ENCODE assay signal across 23 cellular contexts in the genomic region with DNA sequence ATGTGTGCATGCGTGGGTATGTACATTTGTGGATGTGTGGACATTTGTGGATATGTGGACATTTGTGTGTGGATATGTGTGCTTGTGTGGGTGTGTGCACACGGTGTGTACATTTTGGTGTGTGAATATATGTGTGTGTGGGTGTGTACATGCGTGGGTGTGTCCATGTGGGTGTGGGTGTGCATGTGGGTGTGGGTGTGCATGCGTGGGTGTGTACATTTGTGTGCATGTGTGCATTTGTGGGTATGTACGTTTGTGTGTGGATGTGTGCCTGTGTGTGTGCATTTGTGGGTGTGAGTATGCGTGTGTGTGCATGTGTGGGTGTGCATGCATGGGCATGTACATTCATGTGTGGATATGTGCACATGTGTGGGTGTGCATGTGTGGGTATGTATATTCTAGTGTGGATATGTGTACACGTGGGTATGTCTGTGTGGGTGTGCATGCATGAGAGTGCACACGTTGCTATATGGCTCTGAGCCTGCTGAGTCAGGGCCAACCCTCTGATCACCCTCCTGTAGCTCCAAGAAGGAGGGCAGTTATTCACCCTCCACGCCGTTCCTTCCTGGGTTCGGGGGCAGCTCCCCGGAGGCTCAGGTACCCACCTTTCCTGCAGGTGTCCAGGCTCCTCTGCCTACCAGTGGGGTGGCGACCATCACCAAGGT. TPM values are rescaled to one million over a fixed set of nuclear protein-coding genes. Genes with fewer than 3 reads are reported as not detected.
DNase-seq lines count a peak whose midpoint lies in the region; ATAC-seq, FAIRE-seq and TF ChIP-seq lines count a peak whose summit lies in the region.
"Had no signal": no experiment of that assay in that cellular context is flagged by ENCODE, and none has a peak within 500 bp of the region (broad histone marks: within the 10 kb centered on the region; RNA-seq: fewer than 3 reads in every experiment).

No MANE protein-coding gene starts in this region.

- DNase-seq in CD8-positive, alpha-beta T cell, result no peak
- DNase-seq in HTR-8/SVneo (ENCODE audit: insufficient read length, low spot score), result no peak
- no peak for DNase-seq in bronchial epithelial cell (ENCODE audit: low read depth)
- peak; percentile 73 for DNase-seq in osteoblast (ENCODE audit: insufficient read length, low spot score, missing footprints)
- DNase-seq in NCI-H1417 (lab: John Stamatoyannopoulos, UW), result no peak
- DNase-seq in NCI-H2227 (lab: John Stamatoyannopoulos, UW; ENCODE audit: unreplicated experiment), result no peak
- no peak for DNase-seq in NCI-H774 (lab: John Stamatoyannopoulos, UW)
- DNase-seq: Calu3, DMS79 treated with DMSO at 0.1 percent for 48 hours, GF-D8, HFFc6, MV-4-11, NCI-H1105, NCI-H146, NCI-H2107, NCI-H446 treated with DMSO at 0.1 percent for 48 hours, SHP77 treated with DMSO at 0.1 percent for 48 hours, T-helper 1 cell had no signal

- H4K20me1 ChIP-seq in osteoblast (ENCODE audit: insufficient read depth, low read length), result peaks cover 8% of the 10 kb centered on the region

- no peaks in the 10 kb centered on the region for H3K27me3 Mint-ChIP-seq in CD8-positive, alpha-beta T cell (ENCODE audit: low read depth)

- H3K4me3 Mint-ChIP-seq in CD8-positive, alpha-beta T cell, result no peak overlapping the region
- H3K4me3 Mint-ChIP-seq: HFFc6 had no signal

- H2AFZ ChIP-seq in osteoblast (ENCODE audit: low read length), result no peak overlapping the region

- no peaks in the 10 kb centered on the region for H3K4me1 Mint-ChIP-seq in CD8-positive, alpha-beta T cell (ENCODE audit: low read depth)

- intact Hi-C loops in CD8-positive, alpha-beta T cell (cut with DNase I, micrococcal nuclease), result no loop called here

- H3K4me3 ChIP-seq in CD8-positive, alpha-beta T cell (ENCODE audit: low read depth, low read length), result no peak overlapping the region
- H3K4me3 ChIP-seq in bronchial epithelial cell (ENCODE audit: low read depth, low read length), result no peak overlapping the region
- no peak overlapping the region for H3K4me3 ChIP-seq in osteoblast (ENCODE audit: insufficient read depth, low read length)
- H3K4me3 ChIP-seq: A549 had no signal

- H3K27ac ChIP-seq in CD8-positive, alpha-beta T cell (ENCODE audit: low read depth, low read length), result no peak overlapping the region
- no peak overlapping the region for H3K27ac ChIP-seq in osteoblast (ENCODE audit: low read depth, low read length)
- H3K27ac ChIP-seq: A549, C4-2B had no signal

- no peaks in the 10 kb centered on the region for H3K9me3 Mint-ChIP-seq in CD8-positive, alpha-beta T cell
- H3K9me3 Mint-ChIP-seq: HFFc6 had no signal

- H3K36me3 ChIP-seq in CD8-positive, alpha-beta T cell (ENCODE audit: insufficient read depth, low read length), result no peaks in the 10 kb centered on the region
- H3K36me3 ChIP-seq in bronchial epithelial cell (ENCODE audit: control insufficient read depth, insufficient read depth, low read length) (no peaks in the 10 kb centered on the region), osteoblast (ENCODE audit: insufficient read depth, low read length) (peaks cover 5% of the 10 kb centered on the region)

- H3K27ac Mint-ChIP-seq in CD8-positive, alpha-beta T cell, result peak overlapping the region; percentile 62
- H3K27ac Mint-ChIP-seq: HFFc6 had no signal

- no peaks in the 10 kb centered on the region for H3K79me2 ChIP-seq in osteoblast (ENCODE audit: insufficient read depth, low read length)

- ATAC-seq in CD8-positive, alpha-beta T cell, result no peak
- ATAC-seq in HG02885 (IDR thresholded peaks at IDR 0.05; ENCODE audit: poor library complexity, unreplicated experiment), result no peak

- H3K27me3 ChIP-seq in CD8-positive, alpha-beta T cell (ENCODE audit: insufficient read depth, low read length), result no peaks in the 10 kb centered on the region
- no peaks in the 10 kb centered on the region for H3K27me3 ChIP-seq in bronchial epithelial cell (ENCODE audit: control insufficient read depth, insufficient read depth, low read length)
- no peaks in the 10 kb centered on the region for H3K27me3 ChIP-seq in osteoblast (ENCODE audit: insufficient read depth, low read length)

- H3K9me3 ChIP-seq in CD8-positive, alpha-beta T cell (ENCODE audit: low read length), result no peaks in the 10 kb centered on the region
- no peaks in the 10 kb centered on the region for H3K9me3 ChIP-seq in osteoblast (ENCODE audit: low read depth, low read length)
- H3K9me3 ChIP-seq: A549 had no signal

- POLR2A ChIA-PET in CD8-positive, alpha-beta T cell (lab: Charles Lee), result no interaction called here

- FAIRE-seq in HTR-8/SVneo (lab: Jason Lieb, UNC) (peak; percentile 96), bronchial epithelial cell (lab: Jason Lieb, UNC) (peak; percentile 97)
- FAIRE-seq: A549, GM12892 had no signal

- CTCF ChIA-PET in CD8-positive, alpha-beta T cell (lab: Charles Lee), result no interaction called here

- H3K36me3 Mint-ChIP-seq in CD8-positive, alpha-beta T cell, result peaks cover 10% of the 10 kb centered on the region

- no peaks in the 10 kb centered on the region for H3K4me1 ChIP-seq in CD8-positive, alpha-beta T cell (ENCODE audit: insufficient read depth, low read length)
- peaks cover 3% of the 10 kb centered on the region for H3K4me1 ChIP-seq in osteoblast (ENCODE audit: insufficient read depth, low read length)

- no peak for TF ChIP-seq CTCF in CD8-positive, alpha-beta T cell (IDR thresholded peaks at IDR 0.05)
- TF ChIP-seq CTCF in bronchial epithelial cell (IDR thresholded peaks at IDR 0.05; ENCODE audit: insufficient read depth, low read length, severe bottlenecking) (no peak), osteoblast (IDR thresholded peaks at IDR 0.05; ENCODE audit: extremely low read depth, low read depth, low read length) (no peak)

- no peak overlapping the region for H3K4me2 ChIP-seq in osteoblast (ENCODE audit: insufficient read depth, low read length)
- H3K4me2 ChIP-seq: A549 had no signal

RNA-seq across cellular contexts. Expression of a gene that starts 20.3 kb away (rescaled TPM):
- total RNA-seq in CD8-positive, alpha-beta T cell, result not detected
- total RNA-seq in bronchial epithelial cell (not detected in 2 replicates), osteoblast (12.4 and 14.8 TPM in 2 replicates)
- total RNA-seq: Calu3, H7 had no signal

Comparison
In these comparisons a context has a peak if more than half of its experiments do, and no peak if none do; other contexts are left out.
1. RNA of a gene that starts 20.3 kb away (total RNA-seq): 12.4 to 14.8 TPM in osteoblast; not detected in CD8-positive, alpha-beta T cell and not detected in bronchial epithelial cell; every median in the first group is over 10 times any median in the second.